In genomic region chr1:160416369-160416768, GRCh38 we compare ENCODE assay signal across 10 cellular contexts. TPM values are rescaled to one million over a fixed set of nuclear protein-coding genes. Genes with fewer than 3 reads are reported as not detected.
DNase-seq lines count a peak whose midpoint lies in the region; ATAC-seq and TF ChIP-seq lines count a peak whose summit lies in the region.
"Had no signal": no experiment of that assay in that cellular context is flagged by ENCODE, and none has a peak within 500 bp of the region (broad histone marks: within the 10 kb centered on the region; RNA-seq: fewer than 3 reads in every experiment).

No MANE protein-coding gene starts in this region.

- H3K9ac ChIP-seq in OCI-LY3 (ENCODE audit: low read length): no peak overlapping the region

- peak; percentile 38 for TF ChIP-seq CTCF in GM12873 (IDR thresholded peaks at IDR 0.05; ENCODE audit: insufficient read depth, low read depth, low read length, missing control alignments)
- peak; percentile 51 for TF ChIP-seq CTCF in OCI-LY3 (IDR thresholded peaks at IDR 0.05; ENCODE audit: low read depth, low read length)
- TF ChIP-seq CTCF in foreskin keratinocyte (conservative IDR thresholded peaks at IDR 0.05): peak; percentile 84
- no peak for TF ChIP-seq CTCF in psoas muscle (IDR thresholded peaks at IDR 0.05)

- no peak overlapping the region for H3K27ac Mint-ChIP-seq in activated naive CD4-positive, alpha-beta T cell treated with anti-CD3 and anti-CD28 coated beads for 36 hours
- H3K27ac Mint-ChIP-seq: activated naive CD8-positive, alpha-beta T cell treated with anti-CD3 and anti-CD28 coated beads, Interleukin-2, amount 10 ng/mL, durations not matched to agents 7 days and 5 days had no signal

- no peaks in the 10 kb centered on the region for H3K9me3 Mint-ChIP-seq in activated naive CD4-positive, alpha-beta T cell treated with anti-CD3 and anti-CD28 coated beads for 36 hours
- H3K9me3 Mint-ChIP-seq: activated naive CD8-positive, alpha-beta T cell treated with anti-CD3 and anti-CD28 coated beads, Interleukin-2, amount 10 ng/mL, durations not matched to agents 7 days and 5 days had no signal

- H3K27me3 Mint-ChIP-seq in activated naive CD4-positive, alpha-beta T cell treated with anti-CD3 and anti-CD28 coated beads for 36 hours (ENCODE audit: low read depth): no peaks in the 10 kb centered on the region

- H3K4me1 ChIP-seq in OCI-LY3 (ENCODE audit: low read length): no peaks in the 10 kb centered on the region
- H3K4me1 ChIP-seq in foreskin keratinocyte: peaks cover 14% of the 10 kb centered on the region
- no peaks in the 10 kb centered on the region for H3K4me1 ChIP-seq in psoas muscle
- no peaks in the 10 kb centered on the region for H3K4me1 ChIP-seq in effector memory CD4-positive, alpha-beta T cell (ENCODE audit: control insufficient read depth, insufficient read depth, low read length, poor library complexity, severe bottlenecking)

- H2AFZ ChIP-seq in OCI-LY3 (ENCODE audit: low read depth, low read length): no peak overlapping the region

- CTCF ChIA-PET in activated naive CD4-positive, alpha-beta T cell treated with anti-CD3 and anti-CD28 coated beads for 36 hours (lab: Charles Lee): interaction anchor here (0.6 to 1.4 kb wide), 7 partner anchors 14 to 318 kb away, joined by 3 to 6 read pairs (median 3); partner anchors contain the start of genes IGSF8 and PEX19

- 67 to 75% (median 70%) methylated on average over 4 of the region's 4 CpGs for WGBS in psoas muscle, 3 donors

- no peak overlapping the region for H3K4me3 ChIP-seq in OCI-LY3 (ENCODE audit: low read length)
- H3K4me3 ChIP-seq in psoas muscle: no peak overlapping the region
- H3K4me3 ChIP-seq in effector memory CD4-positive, alpha-beta T cell (ENCODE audit: insufficient read depth, low read depth, low read length, poor library complexity, severe bottlenecking): no peak overlapping the region
- H3K4me3 ChIP-seq: skin epidermis had no signal

- no peak overlapping the region for H3K4me3 Mint-ChIP-seq in activated naive CD4-positive, alpha-beta T cell treated with anti-CD3 and anti-CD28 coated beads for 36 hours
- H3K4me3 Mint-ChIP-seq: activated naive CD8-positive, alpha-beta T cell treated with anti-CD3 and anti-CD28 coated beads, Interleukin-2, amount 10 ng/mL, durations not matched to agents 7 days and 5 days had no signal

- H3K36me3 ChIP-seq in OCI-LY3 (replicated peaks; ENCODE audit: low read depth, low read length): no peaks in the 10 kb centered on the region
- no peaks in the 10 kb centered on the region for H3K36me3 ChIP-seq in psoas muscle (ENCODE audit: insufficient read depth in 1 of 2, low read depth in 1 of 2)
- H3K36me3 ChIP-seq in effector memory CD4-positive, alpha-beta T cell (ENCODE audit: control insufficient read depth, insufficient read depth, low read length): no peaks in the 10 kb centered on the region

- DNase-seq in AG08396 (ENCODE audit: low spot score) (peak; percentile 69), foreskin keratinocyte (peak in 1 of 2 donors; percentile 55), psoas muscle (no peak)
- no peak for DNase-seq in activated naive CD4-positive, alpha-beta T cell treated with anti-CD3 and anti-CD28 coated beads for 36 hours
- DNase-seq in effector memory CD4-positive, alpha-beta T cell: no peak
- DNase-seq: activated naive CD8-positive, alpha-beta T cell treated with anti-CD3 and anti-CD28 coated beads, Interleukin-2, amount 10 ng/mL, durations not matched to agents 7 days and 5 days had no signal

- H3K27me3 ChIP-seq in OCI-LY3 (ENCODE audit: low read depth, low read length) (no peaks in the 10 kb centered on the region), foreskin keratinocyte (no peaks in the 10 kb centered on the region), psoas muscle (ENCODE audit: insufficient read depth in 3 of 3, low read length in 2 of 3) (no peaks in the 10 kb centered on the region)
- no peaks in the 10 kb centered on the region for H3K27me3 ChIP-seq in effector memory CD4-positive, alpha-beta T cell (replicated peaks; ENCODE audit: control insufficient read depth, insufficient read depth, low read length, poor library complexity, severe bottlenecking)

- no peaks in the 10 kb centered on the region for H3K36me3 Mint-ChIP-seq in activated naive CD4-positive, alpha-beta T cell treated with anti-CD3 and anti-CD28 coated beads for 36 hours (ENCODE audit: low read depth)
- H3K36me3 Mint-ChIP-seq: activated naive CD8-positive, alpha-beta T cell treated with anti-CD3 and anti-CD28 coated beads, Interleukin-2, amount 10 ng/mL, durations not matched to agents 7 days and 5 days had no signal

- no peaks in the 10 kb centered on the region for H4K20me1 ChIP-seq in OCI-LY3 (ENCODE audit: insufficient read depth, low read length)

- H3K4me2 ChIP-seq in OCI-LY3 (ENCODE audit: low read length): no peak overlapping the region

- no peaks in the 10 kb centered on the region for H3K79me2 ChIP-seq in OCI-LY3 (ENCODE audit: low read length)

- ATAC-seq in foreskin keratinocyte: peak; percentile 86
- no peak for ATAC-seq in HG02981 (IDR thresholded peaks at IDR 0.05; ENCODE audit: unreplicated experiment)
- no peak for ATAC-seq in psoas muscle

- H3K27ac ChIP-seq in OCI-LY3 (ENCODE audit: low read length) (no peak overlapping the region), foreskin keratinocyte (no peak overlapping the region), psoas muscle (no peak overlapping the region)
- H3K27ac ChIP-seq in effector memory CD4-positive, alpha-beta T cell (ENCODE audit: insufficient read depth, low read length, poor library complexity, severe bottlenecking): no peak overlapping the region

- no peaks in the 10 kb centered on the region for H3K4me1 Mint-ChIP-seq in activated naive CD4-positive, alpha-beta T cell treated with anti-CD3 and anti-CD28 coated beads for 36 hours (ENCODE audit: low read depth)

- no peaks in the 10 kb centered on the region for H3K9me3 ChIP-seq in OCI-LY3 (ENCODE audit: insufficient read depth, low read length)
- H3K9me3 ChIP-seq in psoas muscle: no peaks in the 10 kb centered on the region
- H3K9me3 ChIP-seq in effector memory CD4-positive, alpha-beta T cell (ENCODE audit: control insufficient read depth, low read length): no peaks in the 10 kb centered on the region

- intact Hi-C loops in activated naive CD4-positive, alpha-beta T cell treated with anti-CD3 and anti-CD28 coated beads for 36 hours (cut with micrococcal nuclease): loop anchor here (1.0 to 2.0 kb wide), 2 partner anchors 224 to 315 kb away; no protein-coding TSS in a partner anchor
- intact Hi-C loops in psoas muscle (cut with DNase I): no loop called here

RNA-seq across cellular contexts. Expression of gene VANGL2, which starts 16.0 kb away (rescaled TPM):
- total RNA-seq in foreskin keratinocyte (8.0 and 9.9 TPM in 2 replicates), psoas muscle (under 1 TPM; 0.44 to 0.94 (median 0.68) TPM)
- polyA plus RNA-seq in foreskin keratinocyte (5.5 and 5.8 TPM in 2 replicates), psoas muscle (under 1 TPM; 0.18 to 0.32 (median 0.27) TPM)
- under 1 TPM in 1 of 2 experiments, not detected in 1; 0.27 TPM for total RNA-seq in activated naive CD4-positive, alpha-beta T cell treated with anti-CD3 and anti-CD28 coated beads for 36 hours

RNA-seq across cellular contexts. Expression of gene NHLH1, which starts 49.5 kb away (rescaled TPM):
- total RNA-seq in foreskin keratinocyte (0.04 TPM in 1 of 2 replicates, not detected in the other), psoas muscle (under 1 TPM in 2 of 4 donors, not detected in 2; 0.13 to 0.20 TPM)
- polyA plus RNA-seq in foreskin keratinocyte (0.07 TPM in 2 replicates), psoas muscle (under 1 TPM in 2 of 3 donors, not detected in 1; 0.06 to 0.07 TPM)
- under 1 TPM in 1 of 2 experiments, not detected in 1; 0.07 TPM for total RNA-seq in activated naive CD4-positive, alpha-beta T cell treated with anti-CD3 and anti-CD28 coated beads for 36 hours
